ENCODE assay signal across 8 cellular contexts in genomic region chr6:31834367-31834703, GRCh38. TPM values are rescaled to one million over a fixed set of nuclear protein-coding genes. Genes with fewer than 3 reads are reported as not detected.
DNase-seq lines count a peak whose midpoint lies in the region; ATAC-seq, FAIRE-seq and TF ChIP-seq lines count a peak whose summit lies in the region.

No MANE protein-coding gene starts in this region.

- no peak overlapping the region for H2AFZ ChIP-seq in OCI-LY1 (ENCODE audit: low read length)

- no peak for TF ChIP-seq CTCF in A549 (IDR thresholded peaks at IDR 0.05)
- no peak for TF ChIP-seq CTCF in OCI-LY1 (IDR thresholded peaks at IDR 0.05; ENCODE audit: low read length)
- TF ChIP-seq CTCF in glutamatergic neuron (IDR thresholded peaks at IDR 0.05; ENCODE audit: partially characterized antibody, unreplicated experiment) = no peak
- no peak for TF ChIP-seq CTCF in uterus (IDR thresholded peaks at IDR 0.05)

- H3K27ac ChIP-seq in A549 = peak overlapping the region; percentile 99 to 100
- peak overlapping the region; percentile 97 for H3K27ac ChIP-seq in OCI-LY1 (ENCODE audit: low read depth, low read length, poor library complexity, severe bottlenecking)
- peak overlapping the region; percentile 91 to 99 for H3K27ac ChIP-seq in uterus

- H3K36me3 ChIP-seq in OCI-LY1 (ENCODE audit: insufficient read depth, low read length) (peaks cover 46% of the 10 kb centered on the region), uterus (no peaks in the 10 kb centered on the region)

- TF ChIP-seq EP300 in A549 (IDR thresholded peaks at IDR 0.05) = no peak

- 3% methylated on average over 26 of the region's 28 CpGs for WGBS in A549 (ENCODE audit: missing lambda C conversion rate)

- peaks cover 18% of the 10 kb centered on the region for H3F3A ChIP-seq in OCI-LY1 (ENCODE audit: insufficient read depth, low read length)

- intact Hi-C loops in uterus (cut with DNase I; ENCODE audit: low total_unique reads) = loop anchor here (5.0 kb wide), 1 partner anchor 152 kb away; the partner anchor contains the start of gene LY6G5C

- peaks cover 52% of the 10 kb centered on the region for H3K36me3 Mint-ChIP-seq in activated naive CD8-positive, alpha-beta T cell treated with anti-CD3 and anti-CD28 coated beads for 36 hours
- no peaks in the 10 kb centered on the region for H3K36me3 Mint-ChIP-seq in glutamatergic neuron (ENCODE audit: unreplicated experiment)

- H3K4me3 ChIP-seq in A549 (peak overlapping the region; percentile 99), OCI-LY1 (ENCODE audit: low read depth, low read length, poor library complexity, severe bottlenecking) (peak overlapping the region; percentile 96), uterus (peak overlapping the region; percentile 79 to 95)

- TF ChIP-seq POLR2A in A549 (IDR thresholded peaks at IDR 0.05; ENCODE audit: low read length) = peak; percentile 31; the same call in 1 of the 2 replicates
- no peak for TF ChIP-seq POLR2A in GM12892 (IDR thresholded peaks at IDR 0.05; ENCODE audit: low read depth, low read length)
- peak; percentile 60 to 71 for TF ChIP-seq POLR2A in uterus (IDR thresholded peaks at IDR 0.05)

- H3K27me3 ChIP-seq in OCI-LY1 (ENCODE audit: insufficient read depth, low read length) (no peaks in the 10 kb centered on the region), uterus (no peaks in the 10 kb centered on the region)

- peaks cover 13% of the 10 kb centered on the region for H3K27me3 Mint-ChIP-seq in activated naive CD8-positive, alpha-beta T cell treated with anti-CD3 and anti-CD28 coated beads for 36 hours
- H3K27me3 Mint-ChIP-seq in glutamatergic neuron (ENCODE audit: unreplicated experiment) = peaks cover 18% of the 10 kb centered on the region

- H3K9ac ChIP-seq in OCI-LY1 (ENCODE audit: low read length) = peak overlapping the region; percentile 99

- peak overlapping the region; percentile 98 for H3K4me3 Mint-ChIP-seq in activated naive CD8-positive, alpha-beta T cell treated with anti-CD3 and anti-CD28 coated beads for 36 hours
- peak overlapping the region; percentile 98 for H3K4me3 Mint-ChIP-seq in glutamatergic neuron (ENCODE audit: unreplicated experiment)

- no peaks in the 10 kb centered on the region for H4K20me1 ChIP-seq in OCI-LY1 (ENCODE audit: insufficient read depth, low read length)

- no peaks in the 10 kb centered on the region for H3K9me3 ChIP-seq in A549
- H3K9me3 ChIP-seq in OCI-LY1 (ENCODE audit: low read length) = no peaks in the 10 kb centered on the region
- H3K9me3 ChIP-seq in uterus = no peaks in the 10 kb centered on the region

- H3K4me2 ChIP-seq in A549 (peak overlapping the region; percentile 99), OCI-LY1 (ENCODE audit: low read length) (peak overlapping the region; percentile 95)

- H3K4me1 ChIP-seq in A549 (peaks cover 29% of the 10 kb centered on the region), OCI-LY1 (ENCODE audit: insufficient read depth, low read length, severe bottlenecking) (peaks cover 68% of the 10 kb centered on the region), uterus (peaks cover 0 to 20% of the 10 kb centered on the region in 2 donors)

- H3K9me2 ChIP-seq in OCI-LY1 (ENCODE audit: low read depth, low read length) = no peaks in the 10 kb centered on the region

- ATAC-seq in A549 = peak; percentile 89 to 94

- TF ChIP-seq RAD21 in A549 (conservative IDR thresholded peaks at IDR 0.05 in 1 of 2, IDR thresholded peaks at IDR 0.05 in 1 of 2) = no peak

- POLR2A ChIA-PET in A549 (lab: Yijun Ruan, JAX) = interaction anchor here (0.6 to 2.0 kb wide), 7 partner anchors 12 to 64 kb away, joined by 3 to 8 read pairs (median 4); partner anchors contain the start of genes HSPA1A, HSPA1L and NEU1

- no peaks in the 10 kb centered on the region for H3K9me3 Mint-ChIP-seq in activated naive CD8-positive, alpha-beta T cell treated with anti-CD3 and anti-CD28 coated beads for 36 hours
- peaks cover 14% of the 10 kb centered on the region for H3K9me3 Mint-ChIP-seq in glutamatergic neuron (ENCODE audit: unreplicated experiment)

- peaks cover 54% of the 10 kb centered on the region for H3K79me2 ChIP-seq in OCI-LY1 (ENCODE audit: insufficient read depth, low read length)

- peak; percentile 77 to 89 for DNase-seq in A549 (ENCODE audit: low read depth in 1 of 2, low spot score in 1 of 2)
- DNase-seq in GM12892 (ENCODE audit: insufficient read length) = peak; percentile 80
- DNase-seq in HuH-7 (ENCODE audit: low spot score) = peak; percentile 88
- DNase-seq in activated naive CD8-positive, alpha-beta T cell treated with anti-CD3 and anti-CD28 coated beads for 36 hours = peak; percentile 76
- DNase-seq in glutamatergic neuron = peak; percentile 86
- peak; percentile 78 for DNase-seq in occipital lobe (lab: John Stamatoyannopoulos, UW)
- DNase-seq in uterus = peak; percentile 83 to 91

- FAIRE-seq in A549 (lab: Jason Lieb, UNC) = no peak
- FAIRE-seq in GM12892 (lab: Jason Lieb, UNC) = no peak

- CTCF ChIA-PET in A549 (lab: Yijun Ruan, JAX) = no interaction called here

- peaks cover 33% of the 10 kb centered on the region for H3K4me1 Mint-ChIP-seq in activated naive CD8-positive, alpha-beta T cell treated with anti-CD3 and anti-CD28 coated beads for 36 hours
- peaks cover 18% of the 10 kb centered on the region for H3K4me1 Mint-ChIP-seq in glutamatergic neuron (ENCODE audit: low read depth, unreplicated experiment)

- H3K27ac Mint-ChIP-seq in activated naive CD8-positive, alpha-beta T cell treated with anti-CD3 and anti-CD28 coated beads for 36 hours = peak overlapping the region; percentile 95
- peak overlapping the region; percentile 93 for H3K27ac Mint-ChIP-seq in glutamatergic neuron (ENCODE audit: unreplicated experiment)

TF ChIP-seq in A549, 52 proteins besides CTCF, POLR2A, EP300 and RAD21 (continues in another document):
- TF ChIP-seq SREBF2 (IDR thresholded peaks at IDR 0.05) = no peak
- no peak for TF ChIP-seq BHLHE40 (IDR thresholded peaks at IDR 0.05; ENCODE audit: low read depth, low read length)

RNA-seq across cellular contexts. Expression of gene HSPA1B, which starts 6.8 kb away (rescaled TPM):
- polyA plus RNA-seq in A549 (2011; rRNA removed) (52.7 and 70.6 TPM in 2 replicates), A549 (2017; fragmentation: RNase III; extraction: RNeasy Plus Mini Kit Qiagen cat#74134 plus additional on column Dnase treatment) (56.7 to 125 TPM (median 98.6 TPM) in 3 replicates)
- 142 and 160 TPM in 2 replicates for polyA plus RNA-seq in A549 (2012; cell fraction: cytosol; rRNA removed)
- polyA plus RNA-seq in A549 (2012; cell fraction: nucleus; rRNA removed) = 253 and 414 TPM in 2 replicates
- polyA minus RNA-seq in A549 (2011; rRNA and poly(A)+ RNA removed) = 59.4 and 75.7 TPM in 2 replicates
- 7.1 TPM for polyA plus RNA-seq in GM12892 (2012; ENCODE audit: missing spikeins)
- total RNA-seq in activated naive CD8-positive, alpha-beta T cell treated with anti-CD3 and anti-CD28 coated beads for 36 hours = 10 to 100 TPM; 21.6 to 24.3 TPM
- total RNA-seq in glutamatergic neuron (ENCODE audit: unreplicated experiment) (93.9 TPM), occipital lobe (121 TPM), uterus (100 to 1,000 TPM in 2 of 4 donors, 10 to 100 TPM in 2; 40.3 to 268 (median 152) TPM)

RNA-seq across cellular contexts. Expression of gene HSPA1A, which starts 19.0 kb away (rescaled TPM):
- polyA plus RNA-seq in A549 (2011; rRNA removed) = 88.2 and 122 TPM in 2 replicates
- 373 and 433 TPM in 2 replicates for polyA plus RNA-seq in A549 (2012; cell fraction: cytosol; rRNA removed)
- 595 and 923 TPM in 2 replicates for polyA plus RNA-seq in A549 (2012; cell fraction: nucleus; rRNA removed)
- 129 to 204 TPM (median 194 TPM) in 3 replicates for polyA plus RNA-seq in A549 (2017; fragmentation: RNase III; extraction: RNeasy Plus Mini Kit Qiagen cat#74134 plus additional on column Dnase treatment)
- polyA minus RNA-seq in A549 (2011; rRNA and poly(A)+ RNA removed) = 70.9 and 89.7 TPM in 2 replicates
- 8.1 TPM for polyA plus RNA-seq in GM12892 (2012; ENCODE audit: missing spikeins)
- total RNA-seq in activated naive CD8-positive, alpha-beta T cell treated with anti-CD3 and anti-CD28 coated beads for 36 hours = 10 to 100 TPM; 24.3 to 24.8 TPM
- total RNA-seq in glutamatergic neuron (ENCODE audit: unreplicated experiment) = 54.3 TPM
- 117 TPM for total RNA-seq in occipital lobe
- 100 to 1,000 TPM in 3 of 4 donors, 10 to 100 TPM in 1; 98.8 to 261 (median 170) TPM for total RNA-seq in uterus

RNA-seq across cellular contexts. Expression of gene HSPA1L, which starts 19.3 kb away (rescaled TPM):
- polyA plus RNA-seq in A549 (2011; rRNA removed) (1.2 and 1.6 TPM in 2 replicates), A549 (2017; fragmentation: RNase III; extraction: RNeasy Plus Mini Kit Qiagen cat#74134 plus additional on column Dnase treatment) (1.2 to 1.7 TPM (median 1.4 TPM) in 3 replicates)
- 0.67 and 0.70 TPM in 2 replicates for polyA plus RNA-seq in A549 (2012; cell fraction: cytosol; rRNA removed)
- polyA plus RNA-seq in A549 (2012; cell fraction: nucleus; rRNA removed) = 0.50 and 0.70 TPM in 2 replicates
- 1.4 and 1.6 TPM in 2 replicates for polyA minus RNA-seq in A549 (2011; rRNA and poly(A)+ RNA removed)
- polyA plus RNA-seq in GM12892 (2012; ENCODE audit: missing spikeins) = 1.2 TPM
- total RNA-seq in activated naive CD8-positive, alpha-beta T cell treated with anti-CD3 and anti-CD28 coated beads for 36 hours = 1 to 10 TPM; 1.2 to 1.5 TPM
- total RNA-seq in glutamatergic neuron (ENCODE audit: unreplicated experiment) (2.5 TPM), occipital lobe (4.4 TPM), uterus (1 to 10 TPM in 3 of 4 donors, under 1 TPM in 1; 0.59 to 4.6 (median 2.3) TPM)

RNA-seq across cellular contexts. Expression of gene LSM2, which starts 27.6 kb away (rescaled TPM):
- 54.7 and 73.8 TPM in 2 replicates for polyA plus RNA-seq in A549 (2011; rRNA removed)
- 93.2 and 93.8 TPM in 2 replicates for polyA plus RNA-seq in A549 (2012; cell fraction: cytosol; rRNA removed)
- polyA plus RNA-seq in A549 (2012; cell fraction: nucleus; rRNA removed) = 45.7 and 47.3 TPM in 2 replicates
- polyA plus RNA-seq in A549 (2017; fragmentation: RNase III; extraction: RNeasy Plus Mini Kit Qiagen cat#74134 plus additional on column Dnase treatment) = 58.9 to 65.3 TPM (median 59.6 TPM) in 3 replicates
- 49.2 and 60.8 TPM in 2 replicates for polyA minus RNA-seq in A549 (2011; rRNA and poly(A)+ RNA removed)
- polyA plus RNA-seq in GM12892 (2012; ENCODE audit: missing spikeins) = 161 TPM
- total RNA-seq in activated naive CD8-positive, alpha-beta T cell treated with anti-CD3 and anti-CD28 coated beads for 36 hours = 100 to 1,000 TPM; 145 TPM
- total RNA-seq in glutamatergic neuron (ENCODE audit: unreplicated experiment) = 68.2 TPM
- total RNA-seq in occipital lobe = 22.9 TPM
- 100 to 1,000 TPM in 1 of 4 donors, 10 to 100 TPM in 3; 37.1 to 119 (median 58.7) TPM for total RNA-seq in uterus

RNA-seq across cellular contexts. Expression of gene NEU1, which starts 28.3 kb away (rescaled TPM):
- polyA plus RNA-seq in A549 (2011; rRNA removed) (15.8 and 20.6 TPM in 2 replicates), A549 (2017; fragmentation: RNase III; extraction: RNeasy Plus Mini Kit Qiagen cat#74134 plus additional on column Dnase treatment) (12.8 to 19.2 TPM (median 16.0 TPM) in 3 replicates)
- polyA plus RNA-seq in A549 (2012; cell fraction: cytosol; rRNA removed) = 14.4 and 16.9 TPM in 2 replicates
- polyA plus RNA-seq in A549 (2012; cell fraction: nucleus; rRNA removed) = 18.6 and 20.0 TPM in 2 replicates
- 13.0 and 16.0 TPM in 2 replicates for polyA minus RNA-seq in A549 (2011; rRNA and poly(A)+ RNA removed)
- 15.0 TPM for polyA plus RNA-seq in GM12892 (2012; ENCODE audit: missing spikeins)
- 10 to 100 TPM; 12.4 to 12.9 TPM for total RNA-seq in activated naive CD8-positive, alpha-beta T cell treated with anti-CD3 and anti-CD28 coated beads for 36 hours
- total RNA-seq in glutamatergic neuron (ENCODE audit: unreplicated experiment) (40.2 TPM), occipital lobe (20.3 TPM), uterus (10 to 100 TPM; 20.5 to 28.4 (median 23.4) TPM)

Comparison
In these comparisons a context has a peak if more than half of its experiments do, and no peak if none do; other contexts are left out.
1. Peak in every context shown above with its lines: DNase-seq, ATAC-seq, H3K4me3 ChIP-seq and H3K27ac ChIP-seq.